Comparison of ENCODE assay signal across 33 cellular contexts in the genomic region with DNA sequence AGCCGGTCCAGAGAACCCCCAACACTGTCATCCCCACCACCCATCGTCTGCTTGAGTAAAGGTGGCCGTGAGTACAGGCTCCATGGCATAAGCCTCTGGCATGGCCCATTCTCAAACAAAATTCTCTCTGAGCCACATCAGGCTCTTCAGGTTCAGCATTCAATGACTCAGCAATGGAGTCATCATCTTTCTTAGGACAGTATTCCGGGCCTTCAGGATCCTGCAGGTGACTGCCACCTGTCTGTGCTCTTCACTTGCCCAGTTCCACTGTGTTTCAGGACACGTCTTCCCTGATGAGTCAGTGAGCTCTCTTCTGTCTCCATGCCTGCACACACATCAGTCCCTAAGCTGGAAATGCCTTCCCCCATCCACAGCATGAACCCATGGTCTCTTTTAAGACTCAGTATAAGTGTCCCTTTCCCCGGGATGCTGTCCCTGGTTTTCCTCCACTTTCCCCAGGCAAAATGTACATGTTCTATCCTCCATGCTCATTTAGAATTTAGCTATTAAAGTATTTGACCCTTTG.
DNase-seq lines count a peak whose midpoint lies in the region; ATAC-seq and TF ChIP-seq lines count a peak whose summit lies in the region.
"Had no signal": no experiment of that assay in that cellular context is flagged by ENCODE, and none has a peak within 500 bp of the region (broad histone marks: within the 10 kb centered on the region; RNA-seq: fewer than 3 reads in every experiment).

No MANE protein-coding gene starts in this region.

- H4K20me1 ChIP-seq in IMR-90 (ENCODE audit: insufficient read depth, low read length) (no peaks in the 10 kb centered on the region), GM23338 (replicated peaks; ENCODE audit: insufficient read depth) (no peaks in the 10 kb centered on the region)

- no peak for TF ChIP-seq POLR2A in IMR-90 (IDR thresholded peaks at IDR 0.05; ENCODE audit: low read depth, low read length)

- H3K79me2 ChIP-seq in trophoblast cell (ENCODE audit: control insufficient read depth, insufficient read depth, low read length, poor library complexity) (no peaks in the 10 kb centered on the region), GM23338 (replicated peaks; ENCODE audit: insufficient read depth) (no peaks in the 10 kb centered on the region)

- WGBS in IMR-90 (ENCODE audit: extremely low coverage in 2 of 2, insufficient read length in 1 of 2), 2 experiments: 75% methylated on average over 3 of the region's 6 CpGs; no CpG with 5 or more reads in 1 of the 2 experiments
- no CpG with 5 or more reads among the region's 6 CpGs for WGBS in trophoblast cell (ENCODE audit: extremely low coverage, insufficient coverage, insufficient read length)

- TF ChIP-seq RAD21 in IMR-90 (IDR thresholded peaks at IDR 0.05; ENCODE audit: low read length): no peak

- H2BK5ac ChIP-seq in IMR-90 (ENCODE audit: low read depth, low read length, poor library complexity, severe bottlenecking) (no peak overlapping the region), trophoblast cell (ENCODE audit: low read depth, low read length, poor library complexity) (no peak overlapping the region)

- H3K14ac ChIP-seq in IMR-90 (replicated peaks; ENCODE audit: low read depth, low read length) (0 out of 2 replicates have a peak overlapping the region, but pooled peaks have one; percentile 50), trophoblast cell (ENCODE audit: low read length) (no peak overlapping the region)

- BruUV-seq in IMR-90 (replicated peaks; lab: Mats Ljungman, UMichigan): no TSS peak

- H3F3A ChIP-seq in GM23338 (replicated peaks; ENCODE audit: low read depth): no peaks in the 10 kb centered on the region

- H3K9me1 ChIP-seq in IMR-90 (ENCODE audit: insufficient read depth, low read length): peaks cover 6% of the 10 kb centered on the region; the same call in 1 of the 2 replicates

- no peak overlapping the region for H4K8ac ChIP-seq in IMR-90 (ENCODE audit: low read depth in 2 of 2, low read length in 2 of 2)
- H4K8ac ChIP-seq in trophoblast cell (ENCODE audit: low read depth, low read length): no peak overlapping the region

- intact Hi-C loops in IMR-90 (cut with micrococcal nuclease) (no loop called here), Right ventricle myocardium superior (cut with DNase I) (no loop called here)

- H2BK120ac ChIP-seq in IMR-90 (ENCODE audit: low read depth, low read length): no peak overlapping the region
- no peak overlapping the region for H2BK120ac ChIP-seq in trophoblast cell (ENCODE audit: insufficient read depth, low read length, poor library complexity)

- dilution Hi-C loops in IMR-90 (cut with HindIII; ENCODE audit: low sequenced_read_pairs, unreplicated experiment): no loop called here

- H3K9me3 Mint-ChIP-seq in GM23338 (peaks cover 12% of the 10 kb centered on the region), glutamatergic neuron (ENCODE audit: unreplicated experiment) (peaks cover 11% of the 10 kb centered on the region)

- H3K27ac ChIP-seq in IMR-90 (ENCODE audit: insufficient read depth, low read length) (no peak overlapping the region), trophoblast cell (ENCODE audit: low read depth, low read length) (no peak overlapping the region), GM23338 (ENCODE audit: low read depth) (no peak overlapping the region)
- H3K27ac ChIP-seq: heart left ventricle, lower lobe of right lung, ovary, spleen, tibial nerve had no signal

- H3K4me3 ChIP-seq in IMR-90 (ENCODE audit: insufficient read depth, low read depth, low read length): no peak overlapping the region
- no peak overlapping the region for H3K4me3 ChIP-seq in epithelial cell of esophagus (ENCODE audit: low read length)
- no peak overlapping the region for H3K4me3 ChIP-seq in trophoblast cell (ENCODE audit: low read depth, low read length)
- no peak overlapping the region for H3K4me3 ChIP-seq in GM23338
- H3K4me3 ChIP-seq: GM12878, heart left ventricle, lower lobe of right lung, MG63, ovary, spleen, tibial nerve had no signal

- H3K9ac ChIP-seq in IMR-90 (ENCODE audit: low read depth, low read length) (no peak overlapping the region), trophoblast cell (ENCODE audit: low read length) (no peak overlapping the region)

- CTCF ChIA-PET in IMR-90 (lab: Yijun Ruan, JAX): interaction anchor here (0.6 kb wide), 1 partner anchor 305 kb away, joined by 3 read pairs; no protein-coding TSS in a partner anchor

- H2AFZ ChIP-seq in IMR-90 (replicated peaks; ENCODE audit: low read length, poor library complexity) (no peak overlapping the region), trophoblast cell (ENCODE audit: insufficient read depth, low read length, poor library complexity) (no peak overlapping the region), GM23338 (no peak overlapping the region)

- H3K36me3 ChIP-seq in IMR-90 (ENCODE audit: control insufficient read depth, insufficient read depth, low read length): no peaks in the 10 kb centered on the region
- no peaks in the 10 kb centered on the region for H3K36me3 ChIP-seq in trophoblast cell (ENCODE audit: control insufficient read depth in 1 of 2, insufficient read depth in 2 of 2, low read length in 2 of 2)
- H3K36me3 ChIP-seq in GM23338 (ENCODE audit: insufficient read depth): no peaks in the 10 kb centered on the region
- H3K36me3 ChIP-seq: heart left ventricle, lower lobe of right lung, MG63, ovary, spleen, tibial nerve had no signal

- no peak overlapping the region for H2BK20ac ChIP-seq in IMR-90 (ENCODE audit: low read depth, low read length)

- DNase-seq in DMS53 treated with DMSO at 0.1 percent for 48 hours (lab: John Stamatoyannopoulos, UW; ENCODE audit: unreplicated experiment): peak; percentile 99
- no peak for DNase-seq in IMR-90
- peak; percentile 73 for DNase-seq in epithelial cell of esophagus (ENCODE audit: low read depth)
- DNase-seq in trophoblast cell: peak; percentile 65 to 67
- no peak for DNase-seq in GM23338 (ENCODE audit: low spot score)
- DNase-seq in glutamatergic neuron: no peak
- no peak for DNase-seq in pons (ENCODE audit: low spot score)
- no peak for DNase-seq in Right ventricle myocardium superior
- DNase-seq: ACHN; activated CD8-positive, alpha-beta memory T cell treated with anti-CD3 and anti-CD28 coated beads, Interleukin-2, amount 10 ng/mL, durations not matched to agents 7 days and 5 days; activated gamma-delta T cell treated with Interleukin-2 at 50 U/mL for 16 hours; activated T-cell treated with anti-CD3 and anti-CD28 coated beads, Interleukin-2, amount 50 U/mL, for 4 hours; caudate nucleus; CD8-positive, alpha-beta T cell; cortex of kidney; DMS 273 treated with DMSO at 0.1 percent for 48 hours; effector memory CD4-positive, alpha-beta T cell; erythroblast; heart left ventricle; KBM-7; lower lobe of right lung; MG63; NCI-H2029; nephron progenitor cell; NK-92 treated with Interleukin-12 subunit alpha and Interleukin-12 subunit beta, amount 100 ng/mL, for 24 hours; ovary; spleen; stimulated activated CD8-positive, alpha-beta memory T cell treated with anti-CD3 and anti-CD28 coated beads, Interleukin-4, amount 100 ng/mL, for 48 hours; T-helper 17 cell had no signal

- no peak overlapping the region for H2AK9ac ChIP-seq in IMR-90 (replicated peaks; ENCODE audit: low read depth, low read length, poor library complexity)

- H4K5ac ChIP-seq in IMR-90 (ENCODE audit: low read depth, low read length): no peak overlapping the region; the same call in 1 of the 2 replicates

- H3K27ac Mint-ChIP-seq in GM23338: no peak overlapping the region
- H3K27ac Mint-ChIP-seq in glutamatergic neuron (ENCODE audit: unreplicated experiment): no peak overlapping the region
- H3K27ac Mint-ChIP-seq: activated CD8-positive, alpha-beta memory T cell treated with anti-CD3 and anti-CD28 coated beads, Interleukin-2, amount 10 ng/mL, durations not matched to agents 7 days and 5 days; B cell; CD8-positive, alpha-beta T cell; T-helper 17 cell had no signal

- no peak overlapping the region for H3K23ac ChIP-seq in IMR-90 (ENCODE audit: low read depth, low read length)
- no peak overlapping the region for H3K23ac ChIP-seq in trophoblast cell (ENCODE audit: low read length)

- H3K79me1 ChIP-seq in IMR-90 (ENCODE audit: low read depth in 1 of 2, low read length in 2 of 2): no peaks in the 10 kb centered on the region
- no peaks in the 10 kb centered on the region for H3K79me1 ChIP-seq in trophoblast cell (ENCODE audit: low read length)

- no peak overlapping the region for H3K4me2 ChIP-seq in IMR-90 (ENCODE audit: low read depth, low read length)
- no peak overlapping the region for H3K4me2 ChIP-seq in trophoblast cell (ENCODE audit: low read length)
- no peak overlapping the region for H3K4me2 ChIP-seq in GM23338

- TF ChIP-seq CTCF in IMR-90 (conservative IDR thresholded peaks at IDR 0.05; ENCODE audit: low read depth, low read length) (no peak), epithelial cell of esophagus (IDR thresholded peaks at IDR 0.05; ENCODE audit: insufficient read depth, low read depth, low read length, missing control alignments) (no peak), GM23338 (conservative IDR thresholded peaks at IDR 0.05; ENCODE audit: low read depth in 2 of 2) (no peak), glutamatergic neuron (IDR thresholded peaks at IDR 0.05; ENCODE audit: partially characterized antibody, unreplicated experiment) (no peak)

- peaks cover 21% of the 10 kb centered on the region for H3K4me1 ChIP-seq in IMR-90 (ENCODE audit: control insufficient read depth, insufficient read depth, low read length)
- peaks cover 0 to 3% of the 10 kb centered on the region in 2 experiments for H3K4me1 ChIP-seq in trophoblast cell (ENCODE audit: control insufficient read depth in 1 of 2, insufficient read depth in 2 of 2, low read length in 2 of 2)
- H3K4me1 ChIP-seq in GM23338 (ENCODE audit: insufficient read depth): no peaks in the 10 kb centered on the region
- H3K4me1 ChIP-seq: heart left ventricle, lower lobe of right lung, tibial nerve had no signal

- H3K4me3 Mint-ChIP-seq in GM23338 (no peak overlapping the region), glutamatergic neuron (ENCODE audit: unreplicated experiment) (no peak overlapping the region)
- H3K4me3 Mint-ChIP-seq: activated CD8-positive, alpha-beta memory T cell treated with anti-CD3 and anti-CD28 coated beads, Interleukin-2, amount 10 ng/mL, durations not matched to agents 7 days and 5 days; activated T-cell treated with anti-CD3 and anti-CD28 coated beads, Interleukin-2, amount 50 U/mL, for 4 hours; B cell; CD8-positive, alpha-beta T cell; T-helper 17 cell had no signal

- H2AK5ac ChIP-seq in IMR-90 (ENCODE audit: low read depth, low read length) (peak overlapping the region; percentile 52), trophoblast cell (ENCODE audit: low read length) (no peak overlapping the region)

- H3K4ac ChIP-seq in IMR-90 (ENCODE audit: low read depth, low read length): peak overlapping the region; percentile 77; the same call in 1 of the 2 replicates
- H3K4ac ChIP-seq in trophoblast cell (ENCODE audit: low read depth, low read length): no peak overlapping the region

- 0 out of 3 replicates have a peak overlapping the region, but pooled peaks have one; percentile 53 for H2BK15ac ChIP-seq in IMR-90 (ENCODE audit: low read depth, low read length)

- H3K27me3 Mint-ChIP-seq in GM23338 (ENCODE audit: insufficient read depth, low read depth, poor library complexity): no peaks in the 10 kb centered on the region
- peaks cover 4% of the 10 kb centered on the region for H3K27me3 Mint-ChIP-seq in glutamatergic neuron (ENCODE audit: unreplicated experiment)
- H3K27me3 Mint-ChIP-seq: activated CD8-positive, alpha-beta memory T cell treated with anti-CD3 and anti-CD28 coated beads, Interleukin-2, amount 10 ng/mL, durations not matched to agents 7 days and 5 days; B cell; T-helper 17 cell had no signal

- H3K36me3 Mint-ChIP-seq in GM23338 (ENCODE audit: low read depth): peaks cover 7% of the 10 kb centered on the region
- H3K36me3 Mint-ChIP-seq in glutamatergic neuron (ENCODE audit: unreplicated experiment): peaks cover 26% of the 10 kb centered on the region
- H3K36me3 Mint-ChIP-seq: CD8-positive, alpha-beta T cell had no signal

- H3K56ac ChIP-seq in IMR-90 (ENCODE audit: extremely low read depth, insufficient read depth, low read length): no peak overlapping the region

- no peaks in the 10 kb centered on the region for H3K9me3 ChIP-seq in IMR-90 (ENCODE audit: control insufficient read depth, insufficient read depth, low read length)
- peaks cover 4% of the 10 kb centered on the region for H3K9me3 ChIP-seq in trophoblast cell (ENCODE audit: insufficient read depth, low read depth, low read length)
- H3K9me3 ChIP-seq: lower lobe of right lung, ovary, tibial nerve had no signal

- in situ Hi-C loops in IMR-90 (cut with MboI; ENCODE audit: low sequenced_read_pairs): no loop called here

- POLR2A ChIA-PET in IMR-90 (lab: Charles Lee; ENCODE audit: unreplicated experiment): no interaction called here

- H3K27me3 ChIP-seq in IMR-90 (ENCODE audit: control insufficient read depth, insufficient read depth, low read length) (no peaks in the 10 kb centered on the region), trophoblast cell (ENCODE audit: insufficient read depth, low read length) (no peaks in the 10 kb centered on the region), GM23338 (ENCODE audit: insufficient read depth) (no peaks in the 10 kb centered on the region)
- H3K27me3 ChIP-seq: heart left ventricle, MG63, ovary, spleen, tibial nerve had no signal

- H2BK12ac ChIP-seq in trophoblast cell (ENCODE audit: low read length): no peak overlapping the region

- H3K18ac ChIP-seq in IMR-90 (ENCODE audit: low read depth, low read length) (no peak overlapping the region; the same call in 1 of the 2 replicates), trophoblast cell (ENCODE audit: low read length) (no peak overlapping the region)

- H3K9me2 ChIP-seq in GM23338 (ENCODE audit: insufficient read depth): peaks cover 12% of the 10 kb centered on the region; the same call in 1 of the 2 replicates

- H4K91ac ChIP-seq in IMR-90 (ENCODE audit: insufficient read depth, low read depth, low read length) (peak overlapping the region; percentile 11; the same call in 1 of the 2 replicates), trophoblast cell (ENCODE audit: low read depth, low read length) (no peak overlapping the region)

- no peak for ATAC-seq in IMR-90 (ENCODE audit: low read depth)
- ATAC-seq in GM23338: no peak
- no peak for ATAC-seq in Right ventricle myocardium superior (ENCODE audit: poor library complexity)
- ATAC-seq: activated CD8-positive, alpha-beta memory T cell treated with anti-CD3 and anti-CD28 coated beads, Interleukin-2, amount 10 ng/mL, durations not matched to agents 7 days and 5 days; activated T-cell treated with anti-CD3 and anti-CD28 coated beads, Interleukin-2, amount 50 U/mL, for 4 hours; CD8-positive, alpha-beta T cell; GM12878; heart left ventricle; Right ventricle myocardium inferior; T-helper 17 cell had no signal

- H4K12ac ChIP-seq in trophoblast cell (ENCODE audit: low read depth, low read length): no peak overlapping the region

- no peaks in the 10 kb centered on the region; the same call in 2 of the 3 replicates for H3K4me1 Mint-ChIP-seq in GM23338
- H3K4me1 Mint-ChIP-seq in glutamatergic neuron (ENCODE audit: low read depth, unreplicated experiment): peaks cover 11% of the 10 kb centered on the region
- H3K4me1 Mint-ChIP-seq: activated CD8-positive, alpha-beta memory T cell treated with anti-CD3 and anti-CD28 coated beads, Interleukin-2, amount 10 ng/mL, durations not matched to agents 7 days and 5 days; T-helper 17 cell had no signal

Comparison
In these comparisons a context has a peak if more than half of its experiments do, and no peak if none do; other contexts are left out.
1. DNase-seq: peak in DMS53 treated with DMSO at 0.1 percent for 48 hours (single experiment), epithelial cell of esophagus (single experiment) and trophoblast cell (2 of 2); none in IMR-90 (single experiment), GM23338 (single experiment), glutamatergic neuron (single experiment), pons (single experiment) and Right ventricle myocardium superior (single experiment).